In the genomic region with DNA sequence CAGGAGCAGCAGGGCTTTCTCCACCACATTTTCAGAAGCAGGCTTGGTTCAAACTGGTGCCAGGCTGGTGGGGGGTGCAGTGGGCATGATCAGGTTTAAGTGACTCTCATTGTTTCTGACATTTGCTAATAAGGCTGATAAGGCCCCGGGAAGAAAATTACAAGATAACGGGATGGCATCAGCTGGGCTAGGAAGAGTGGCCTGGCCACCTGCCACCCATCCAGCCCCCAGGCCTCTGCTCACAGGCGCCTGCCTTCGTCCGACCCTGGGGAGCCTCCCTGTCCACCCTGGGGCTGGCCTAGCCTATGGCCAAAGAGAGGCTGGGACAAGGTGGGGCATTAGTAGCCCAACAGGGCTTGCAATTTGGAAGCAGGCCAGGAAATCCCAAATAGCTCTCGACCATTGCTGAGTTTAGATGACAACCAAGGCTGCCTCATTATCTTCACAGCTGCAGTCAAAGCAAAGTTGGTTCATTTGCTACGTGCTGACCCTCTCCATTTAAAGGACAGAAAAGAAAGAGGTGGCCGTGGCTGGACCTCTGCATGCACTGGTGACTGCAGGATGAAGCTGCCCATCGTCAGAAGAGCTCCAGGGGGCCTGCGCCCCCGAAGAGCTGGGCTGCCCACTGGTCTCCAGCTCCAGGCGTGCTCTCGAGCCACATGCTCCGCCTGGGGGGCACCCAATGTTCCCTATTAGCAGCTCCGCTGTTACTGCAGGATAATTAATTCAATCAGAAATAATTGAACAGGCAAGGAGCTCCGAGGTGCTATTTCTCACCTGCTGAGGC, we compare ENCODE assay signal across 15 cellular contexts.
"Had no signal": no experiment of that assay in that cellular context is flagged by ENCODE, and none has a peak within 500 bp of the region (broad histone marks: within the 10 kb centered on the region; RNA-seq: fewer than 3 reads in every experiment).

No MANE protein-coding gene starts in this region.

- H3K36me3 ChIP-seq: esophagus squamous epithelium, lower lobe of right lung, thyroid gland, WERI-Rb-1 had no signal

- H3K4me3 ChIP-seq: esophagus squamous epithelium, lower lobe of right lung, thyroid gland had no signal

- H3K27ac ChIP-seq: esophagus squamous epithelium, lower lobe of right lung, thyroid gland, WERI-Rb-1 had no signal

- DNase-seq: activated CD4-positive, alpha-beta memory T cell treated with anti-CD3 and anti-CD28 coated beads for 36 hours; activated CD8-positive, alpha-beta memory T cell treated with anti-CD3 and anti-CD28 coated beads, Interleukin-2, amount 10 ng/mL, durations not matched to agents 7 days and 5 days; activated effector memory CD4-positive, alpha-beta T cell treated with anti-CD3 and anti-CD28 coated beads, Interleukin-2, amount 50 U/mL, for 16 hours; activated T-cell treated with anti-CD3 and anti-CD28 coated beads, Interleukin-2, amount 50 U/mL, for 4 hours; central memory CD4-positive, alpha-beta T cell; cortex of kidney; effector CD8-positive, alpha-beta T cell; esophagus squamous epithelium; kidney glomerular epithelial cell; lower lobe of right lung; stimulated activated CD4-positive, alpha-beta T cell treated with anti-CD3 and anti-CD28 coated beads, Interleukin-12 subunit alpha, Interleukin-12 subunit beta, amount 100 ng/mL, for 4 hours; stimulated activated CD4-positive, alpha-beta T cell treated with anti-CD3 and anti-CD28 coated beads, Interleukin-2, amount 100 ng/mL, for 24 hours; T-helper 17 cell; thyroid gland; WERI-Rb-1 had no signal

- H3K27me3 ChIP-seq: esophagus squamous epithelium, thyroid gland had no signal

- H3K9me3 ChIP-seq: esophagus squamous epithelium, lower lobe of right lung, thyroid gland had no signal

- ATAC-seq: activated CD8-positive, alpha-beta memory T cell treated with anti-CD3 and anti-CD28 coated beads, Interleukin-2, amount 10 ng/mL, durations not matched to agents 7 days and 5 days; activated T-cell treated with anti-CD3 and anti-CD28 coated beads, Interleukin-2, amount 50 U/mL, for 4 hours; lower lobe of right lung; T-helper 17 cell had no signal

- H3K4me1 ChIP-seq: lower lobe of right lung, thyroid gland had no signal
